ENCODE assay signal across 34 cellular contexts in genomic region chr21:37619464-37619974, GRCh38.
A peak's percentile ranks its signal among the peaks of the same experiment; 100 is the strongest.
DNase-seq lines count a peak whose midpoint lies in the region; ATAC-seq, FAIRE-seq and TF ChIP-seq lines count a peak whose summit lies in the region.
"Had no signal": no experiment of that assay in that cellular context is flagged by ENCODE, and none has a peak within 500 bp of the region (broad histone marks: within the 10 kb centered on the region; RNA-seq: fewer than 3 reads in every experiment).

No MANE protein-coding gene starts in this region.

- peak in 3 of 4 donors; percentile 75 to 83 (median 79) for ATAC-seq in heart left ventricle
- ATAC-seq: lower lobe of right lung; pancreas; stimulated activated naive B cell treated with anti-CD40 and anti-IgM and Interleukin-4, amounts not matched to agents 10 μg/mL and 1 μg/mL and 100 μg/mL, for 72 hours; T-cell; upper lobe of right lung; WTC11 had no signal

- H3K4me3 ChIP-seq in heart left ventricle (no peak overlapping the region), bronchial epithelial cell (ENCODE audit: low read depth, low read length) (no peak overlapping the region), mesendoderm (ENCODE audit: low read length) (no peak overlapping the region)
- H3K4me3 ChIP-seq: breast epithelium, colonic mucosa, lower lobe of right lung, pancreas, SJSA1, upper lobe of right lung had no signal

- no peak overlapping the region for H3K9ac ChIP-seq in mesendoderm (ENCODE audit: low read length)

- TF ChIP-seq POLR2A in heart left ventricle (IDR thresholded peaks at IDR 0.05), result no peak

- peak in 1 of 12 donors; percentile 11 for TF ChIP-seq CTCF in heart left ventricle (IDR thresholded peaks at IDR 0.05)
- no peak for TF ChIP-seq CTCF in bronchial epithelial cell (IDR thresholded peaks at IDR 0.05; ENCODE audit: insufficient read depth, low read length, severe bottlenecking)

- no peak overlapping the region for H3K18ac ChIP-seq in mesendoderm (ENCODE audit: low read length)

- FAIRE-seq in bronchial epithelial cell (lab: Jason Lieb, UNC), result no peak
- FAIRE-seq: GM18507, H54, pancreas, RCC 7860, small intestine had no signal

- DNase-seq in heart left ventricle, result peak in 2 of 5 donors; percentile 30 to 33
- DNase-seq in cardiac septum (ENCODE audit: low spot score), result no peak
- peak; percentile 67 for DNase-seq in bronchial epithelial cell (ENCODE audit: low read depth)
- DNase-seq in mesendoderm, result no peak
- no peak for DNase-seq in mesenteric fat pad (ENCODE audit: low spot score)
- DNase-seq in C1 segment of cervical spinal cord (lab: John Stamatoyannopoulos, UW), result no peak
- no peak for DNase-seq in D341Med (ENCODE audit: low spot score)
- no peak for DNase-seq in caudate nucleus (lab: John Stamatoyannopoulos, UW)
- DNase-seq: activated CD4-positive, alpha-beta T cell treated with anti-CD3 and anti-CD28 coated beads, Interleukin-2, amount 10 ng/mL, durations not matched to agents 7 days and 5 days; activated effector memory CD4-positive, alpha-beta T cell treated with anti-CD3 and anti-CD28 coated beads, Interleukin-2, amount 50 U/mL, for 16 hours; activated naive CD8-positive, alpha-beta T cell treated with anti-CD3 and anti-CD28 coated beads for 36 hours; anterior cingulate cortex; Calu3; colonic mucosa; DND-41; effector CD4-positive, alpha-beta T cell; KG1; lower lobe of right lung; NCI-H1417 treated with DMSO at 0.1 percent for 48 hours; NCI-H2081; NCI-H345; pancreas; retina; small intestine; stimulated activated naive B cell treated with anti-CD40 and anti-IgM and Interleukin-4, amounts not matched to agents 10 μg/mL and 1 μg/mL and 100 μg/mL, for 72 hours; substantia nigra; T-cell; upper lobe of right lung had no signal

- H3K9me3 ChIP-seq in heart left ventricle, result no peaks in the 10 kb centered on the region
- H3K9me3 ChIP-seq: breast epithelium, colonic mucosa, lower lobe of right lung, pancreas, SJSA1, upper lobe of right lung had no signal

- no peak overlapping the region for H2BK120ac ChIP-seq in mesendoderm (ENCODE audit: low read depth, low read length)

- intact Hi-C loops in heart left ventricle (cut with DNase I), result no loop called here
- intact Hi-C loops in cardiac septum (cut with DNase I), result no loop called here

- H3K27me3 ChIP-seq in heart left ventricle (no peaks in the 10 kb centered on the region), bronchial epithelial cell (ENCODE audit: control insufficient read depth, insufficient read depth, low read length) (no peaks in the 10 kb centered on the region), mesendoderm (ENCODE audit: insufficient read depth, low read length, poor library complexity) (no peaks in the 10 kb centered on the region)
- H3K27me3 ChIP-seq: breast epithelium, colonic mucosa, pancreas, upper lobe of right lung had no signal

- peaks cover 0 to 26% (median 14%) of the 10 kb centered on the region in 12 donors for H3K4me1 ChIP-seq in heart left ventricle
- H3K4me1 ChIP-seq in mesendoderm (ENCODE audit: control insufficient read depth, low read depth, low read length), result no peaks in the 10 kb centered on the region
- H3K4me1 ChIP-seq: breast epithelium, colonic mucosa, pancreas, SJSA1 had no signal

- H2BK15ac ChIP-seq in mesendoderm (replicated peaks; ENCODE audit: low read depth), result no peak overlapping the region

- no peak overlapping the region for H2BK5ac ChIP-seq in mesendoderm (ENCODE audit: low read length)

- H3K4me2 ChIP-seq in mesendoderm (ENCODE audit: low read length), result no peak overlapping the region

- 74 to 90% (median 79%) methylated on average over 7 of the region's 7 CpGs for WGBS in heart left ventricle, 4 donors
- no CpG with 5 or more reads among the region's 7 CpGs for WGBS in mesendoderm (ENCODE audit: extremely low coverage, insufficient coverage, low lambda C conversion rate)

- H2AK5ac ChIP-seq in mesendoderm (ENCODE audit: low read length), result peak overlapping the region; percentile 16

- no peaks in the 10 kb centered on the region for H3K36me3 ChIP-seq in heart left ventricle
- no peaks in the 10 kb centered on the region for H3K36me3 ChIP-seq in bronchial epithelial cell (ENCODE audit: control insufficient read depth, insufficient read depth, low read length)
- H3K36me3 ChIP-seq in mesendoderm (ENCODE audit: control insufficient read depth, insufficient read depth, low read length), result no peaks in the 10 kb centered on the region
- H3K36me3 ChIP-seq: breast epithelium, colonic mucosa, lower lobe of right lung, pancreas, SJSA1, upper lobe of right lung had no signal

- no peak overlapping the region for H3K4ac ChIP-seq in mesendoderm (ENCODE audit: low read depth, low read length)

- no peak overlapping the region for H3K23ac ChIP-seq in mesendoderm (ENCODE audit: low read length)

- H3K79me2 ChIP-seq in mesendoderm (ENCODE audit: control insufficient read depth, insufficient read depth, low read length), result no peaks in the 10 kb centered on the region

- H3K56ac ChIP-seq in mesendoderm (ENCODE audit: low read length), result no peak overlapping the region

- no peak overlapping the region for H4K5ac ChIP-seq in mesendoderm (ENCODE audit: low read length)

- no peak overlapping the region for H4K8ac ChIP-seq in mesendoderm (ENCODE audit: low read depth, low read length)

- H3K27ac ChIP-seq in heart left ventricle (no peak overlapping the region), mesendoderm (ENCODE audit: low read depth, low read length) (no peak overlapping the region), caudate nucleus (ENCODE audit: low read depth, low read length) (no peak overlapping the region)
- H3K27ac ChIP-seq: colonic mucosa, lower lobe of right lung, pancreas, SJSA1, upper lobe of right lung had no signal

- no peaks in the 10 kb centered on the region for H3K79me1 ChIP-seq in mesendoderm (ENCODE audit: low read length)
